In genomic region chr2:26534098-26534864, GRCh38 we compare ENCODE assay signal across 21 cellular contexts. TPM values are rescaled to one million over a fixed set of nuclear protein-coding genes. Genes with fewer than 3 reads are reported as not detected.
DNase-seq lines count a peak whose midpoint lies in the region; ATAC-seq, FAIRE-seq and TF ChIP-seq lines count a peak whose summit lies in the region.
"Had no signal": no experiment of that assay in that cellular context is flagged by ENCODE, and none has a peak within 500 bp of the region (broad histone marks: within the 10 kb centered on the region; RNA-seq: fewer than 3 reads in every experiment).

No MANE protein-coding gene starts in this region.

- H3K9ac ChIP-seq in GM12878 (ENCODE audit: control insufficient read depth, insufficient read depth, low read length) = no peak overlapping the region
- H3K9ac ChIP-seq: GM23248 had no signal

- TF ChIP-seq POLR2A in GM12878 (IDR thresholded peaks at IDR 0.05; ENCODE audit: low read depth, low read length) = no peak
- TF ChIP-seq POLR2A in GM12892 (IDR thresholded peaks at IDR 0.05; ENCODE audit: low read depth, low read length) = no peak

- TF ChIP-seq EP300 in GM12878 (IDR thresholded peaks at IDR 0.05; ENCODE audit: borderline replicate concordance in 1 of 2, control insufficient read depth in 1 of 2, low read depth in 2 of 2, low read length in 2 of 2) = no peak

- H3K36me3 ChIP-seq in GM12878 (ENCODE audit: control insufficient read depth in 2 of 2, insufficient read depth in 2 of 2, low read length in 1 of 2) = no peaks in the 10 kb centered on the region
- H3K36me3 ChIP-seq in osteoblast (ENCODE audit: insufficient read depth, low read length) = no peaks in the 10 kb centered on the region

- 2% methylated on average over 4 of the region's 4 CpGs for WGBS in GM12878 (ENCODE audit: insufficient coverage, insufficient replicate concordance, low lambda C conversion rate, missing lambda C conversion rate)

- H3K4me1 ChIP-seq in GM12878 (ENCODE audit: control insufficient read depth, insufficient read depth, low read length) = no peaks in the 10 kb centered on the region
- peaks cover 11% of the 10 kb centered on the region for H3K4me1 ChIP-seq in osteoblast (ENCODE audit: insufficient read depth, low read length)

- ATAC-seq in GM12878 (no peak; the same call in 2 of the 3 replicates), SK-N-SH treated with all-trans-retinoic acid at 6 μM for 48 hours (no peak)
- ATAC-seq: activated T-cell treated with anti-CD3 and anti-CD28 coated beads, Interleukin-2, amount 50 U/mL, for 72 hours; T-cell had no signal

- DNase-seq in NCI-H187 (lab: John Stamatoyannopoulos, UW) (peak; percentile 5 to 14), NCI-H187 treated with DMSO at 0.1 percent for 48 hours (lab: John Stamatoyannopoulos, UW) (no peak), LNCaP clone FGC (ENCODE audit: low read depth) (peak; percentile 23), GM12878 (ENCODE audit: low read depth, low spot score) (no peak), osteoblast (ENCODE audit: insufficient read length, low spot score, missing footprints) (peak; percentile 73), dedifferentiated amniotic fluid mesenchymal stem cell (ENCODE audit: extremely low spot score) (no peak), GM12892 (ENCODE audit: insufficient read length) (no peak)
- DNase-seq: activated CD4-positive, alpha-beta T cell treated with anti-CD3 and anti-CD28 coated beads for 4 hours; activated naive CD4-positive, alpha-beta T cell treated with anti-CD3 and anti-CD28 coated beads, Interleukin-2, amount 50 U/mL, for 16 hours; activated T-cell treated with anti-CD3 and anti-CD28 coated beads, Interleukin-2, amount 50 U/mL, for 72 hours; AML-193; GM23248; kidney glomerular epithelial cell; NCI-H1048; NCI-H2081 treated with DMSO at 0.1 percent for 48 hours; NCI-H748 treated with DMSO at 0.1 percent for 48 hours; OCI-M1; SHP77; stimulated activated CD8-positive, alpha-beta memory T cell treated with anti-CD3 and anti-CD28 coated beads, Interleukin-4, amount 100 ng/mL, for 48 hours; T-cell had no signal

- H3K27me3 ChIP-seq in GM12878 (replicated peaks in 1 of 2; ENCODE audit: control insufficient read depth in 2 of 2, insufficient read depth in 2 of 2, low read length in 1 of 2) (peaks cover 0 to 2% of the 10 kb centered on the region in 2 experiments; a peak in 2 of 4 replicates), osteoblast (ENCODE audit: insufficient read depth, low read length) (peaks cover 6% of the 10 kb centered on the region)

- RAD21 ChIA-PET in GM12878 (lab: Charles Lee; ENCODE audit: unreplicated experiment) = no interaction called here

- TF ChIP-seq RAD21 in GM12878 (IDR thresholded peaks at IDR 0.05; ENCODE audit: insufficient read depth, low read depth, low read length) = no peak

- POLR2A ChIA-PET in GM12878 (lab: Charles Lee) = no interaction called here

- SMC1A ChIA-PET in GM12878 (lab: Charles Lee; ENCODE audit: uncharacterized antibody, unreplicated experiment) = no interaction called here

- CTCF ChIA-PET in GM12878 (lab: Yijun Ruan, JAX) = interaction anchor here (0.5 kb wide), 1 partner anchor 55 kb away, joined by 4 read pairs; no protein-coding TSS in a partner anchor

- H3K4me2 ChIP-seq in GM12878 (ENCODE audit: control insufficient read depth, insufficient read depth) = no peak overlapping the region
- H3K4me2 ChIP-seq in osteoblast (ENCODE audit: insufficient read depth, low read length) = no peak overlapping the region

- H3K9me3 ChIP-seq in GM12878 (replicated peaks; ENCODE audit: control insufficient read depth, insufficient read depth, low read length) (no peaks in the 10 kb centered on the region), osteoblast (ENCODE audit: low read depth, low read length) (no peaks in the 10 kb centered on the region)

- BruUV-seq in GM12878 (replicated peaks; lab: Mats Ljungman, UMichigan) = no TSS peak

- no peak overlapping the region for H3K4me3 ChIP-seq in LNCaP clone FGC (ENCODE audit: low read depth, low read length)
- no peak overlapping the region for H3K4me3 ChIP-seq in GM12878
- H3K4me3 ChIP-seq in osteoblast (ENCODE audit: insufficient read depth, low read length) = no peak overlapping the region
- H3K4me3 ChIP-seq: GM23248 had no signal

- H3K79me2 ChIP-seq in GM12878 (ENCODE audit: control insufficient read depth, insufficient read depth, low read length) (no peaks in the 10 kb centered on the region), osteoblast (ENCODE audit: insufficient read depth, low read length) (no peaks in the 10 kb centered on the region)

- in situ Hi-C loops in GM12878 (cut with MboI) = no loop called here

- FAIRE-seq in GM12878 (lab: Jason Lieb, UNC) (no peak), GM12892 (lab: Jason Lieb, UNC) (no peak)

- no peak for TF ChIP-seq CTCF in LNCaP clone FGC (IDR thresholded peaks at IDR 0.05; ENCODE audit: control insufficient read depth, extremely low read depth, insufficient read depth)
- no peak for TF ChIP-seq CTCF in GM12878 (IDR thresholded peaks at IDR 0.05 in 2 of 3, conservative IDR thresholded peaks at IDR 0.05 in 1 of 3; ENCODE audit: control insufficient read depth in 2 of 3, extremely low read depth in 1 of 3, insufficient read depth in 1 of 3, low read depth in 3 of 3, low read length in 3 of 3)
- TF ChIP-seq CTCF in osteoblast (IDR thresholded peaks at IDR 0.05; ENCODE audit: extremely low read depth, low read depth, low read length) = no peak

- no peaks in the 10 kb centered on the region for H4K20me1 ChIP-seq in GM12878 (ENCODE audit: control insufficient read depth, insufficient read depth)
- H4K20me1 ChIP-seq in osteoblast (ENCODE audit: insufficient read depth, low read length) = no peaks in the 10 kb centered on the region

- no peak overlapping the region for H2AFZ ChIP-seq in GM12878 (ENCODE audit: control insufficient read depth, low read depth, low read length)
- no peak overlapping the region for H2AFZ ChIP-seq in osteoblast (ENCODE audit: low read length)
- H2AFZ ChIP-seq: GM23248 had no signal

- intact Hi-C loops in GM12878 (cut with micrococcal nuclease; ENCODE audit: unreplicated experiment) = no loop called here

- H3K27ac ChIP-seq in GM12878 (ENCODE audit: control insufficient read depth, insufficient read depth) = no peak overlapping the region
- no peak overlapping the region for H3K27ac ChIP-seq in osteoblast (ENCODE audit: low read depth, low read length)
- H3K27ac ChIP-seq: GM23248 had no signal

TF ChIP-seq in GM12878, 131 proteins besides CTCF, POLR2A, EP300 and RAD21:
- peak; percentile 43 for TF ChIP-seq MEF2B (IDR thresholded peaks at IDR 0.05; ENCODE audit: partially characterized antibody, poor library complexity, severe bottlenecking)
- no peak for TF ChIP-seq EZH2 (IDR thresholded peaks at IDR 0.05; ENCODE audit: borderline replicate concordance, control insufficient read depth, low read depth, low read length)

TF ChIP-seq in SK-N-SH treated with all-trans-retinoic acid at 6 μM for 48 hours, 23 proteins besides CTCF, POLR2A, EP300 and RAD21 (continues in another document):
- TF ChIP-seq TCF4 (CRISPR knock-in tag; IDR thresholded peaks at IDR 0.05; ENCODE audit: borderline replicate concordance) = no peak
- no peak for TF ChIP-seq ZNF8 (CRISPR knock-in tag; IDR thresholded peaks at IDR 0.05)
- no peak for TF ChIP-seq TSHZ2 (CRISPR knock-in tag; IDR thresholded peaks at IDR 0.05)

RNA-seq across cellular contexts. Expression of gene OTOF, which starts 56.4 kb away (rescaled TPM):
- total RNA-seq in GM12878 (2013; cell fraction: nucleolus; rRNA removed) = not detected in 2 replicates
- total RNA-seq in GM12878 (2014; rRNA removed) = under 0.01 and 0.05 TPM in 2 replicates
- not detected in 2 replicates for total RNA-seq in GM12878 (2014; rRNA removed; fragmentation: Illumina TruSeq; extraction: Trizol)
- total RNA-seq in GM12878 (2021) = 0.29 TPM in 1 of 2 replicates, not detected in the other
- 0.16 TPM for polyA plus RNA-seq in GM12878 (2011; ENCODE audit: low read depth)
- 0.03 and 0.07 TPM in 2 replicates for polyA plus RNA-seq in GM12878 (2011; rRNA removed)
- 0.03 and 0.04 TPM in 2 replicates for polyA plus RNA-seq in GM12878 (2011; cell fraction: cytosol; rRNA removed)
- polyA plus RNA-seq in GM12878 (2011; cell fraction: nucleus; rRNA removed) = 0.18 and 0.27 TPM in 2 replicates
- polyA plus RNA-seq in GM12878 (2012) = 0.34 and 0.42 TPM in 2 replicates
- 0.07 TPM in 1 of 2 replicates, not detected in the other for polyA plus RNA-seq in GM12878 (2014; fragmentation: Illumina TruSeq; extraction: Trizol)
- not detected for polyA plus RNA-seq in GM12878 (2014; fragmentation: Nextera tagmentation; extraction: Ambion mirVana)
- 0.14 and 0.31 TPM in 2 replicates for polyA plus RNA-seq in GM12878 (2014; rRNA removed)
- not detected for polyA plus RNA-seq in GM12878 (2016; fragmentation: Nextera tagmentation; extraction: Ambion mirVana)
- 0.10 TPM in 1 of 2 replicates, not detected in the other for polyA minus RNA-seq in GM12878 (2011; rRNA and poly(A)+ RNA removed)
- polyA minus RNA-seq in GM12878 (2011; cell fraction: cytosol; rRNA and poly(A)+ RNA removed) = not detected in 2 replicates
- 0.10 TPM in 1 of 2 replicates, not detected in the other for polyA minus RNA-seq in GM12878 (2011; cell fraction: nucleus; rRNA and poly(A)+ RNA removed)
- total RNA-seq in osteoblast = not detected in 2 replicates
- polyA plus RNA-seq in GM12892 (2012; ENCODE audit: missing spikeins) = not detected

Comparison
In these comparisons a context has a peak if more than half of its experiments do, and no peak if none do; other contexts are left out.
1. DNase-seq: peak in NCI-H187 (2 of 2), LNCaP clone FGC (single experiment) and osteoblast (single experiment); none in NCI-H187 treated with DMSO at 0.1 percent for 48 hours (single experiment), GM12878 (single experiment), dedifferentiated amniotic fluid mesenchymal stem cell (single experiment) and GM12892 (single experiment).